2 cellular contexts compared by ENCODE assay signal in the genomic region with DNA sequence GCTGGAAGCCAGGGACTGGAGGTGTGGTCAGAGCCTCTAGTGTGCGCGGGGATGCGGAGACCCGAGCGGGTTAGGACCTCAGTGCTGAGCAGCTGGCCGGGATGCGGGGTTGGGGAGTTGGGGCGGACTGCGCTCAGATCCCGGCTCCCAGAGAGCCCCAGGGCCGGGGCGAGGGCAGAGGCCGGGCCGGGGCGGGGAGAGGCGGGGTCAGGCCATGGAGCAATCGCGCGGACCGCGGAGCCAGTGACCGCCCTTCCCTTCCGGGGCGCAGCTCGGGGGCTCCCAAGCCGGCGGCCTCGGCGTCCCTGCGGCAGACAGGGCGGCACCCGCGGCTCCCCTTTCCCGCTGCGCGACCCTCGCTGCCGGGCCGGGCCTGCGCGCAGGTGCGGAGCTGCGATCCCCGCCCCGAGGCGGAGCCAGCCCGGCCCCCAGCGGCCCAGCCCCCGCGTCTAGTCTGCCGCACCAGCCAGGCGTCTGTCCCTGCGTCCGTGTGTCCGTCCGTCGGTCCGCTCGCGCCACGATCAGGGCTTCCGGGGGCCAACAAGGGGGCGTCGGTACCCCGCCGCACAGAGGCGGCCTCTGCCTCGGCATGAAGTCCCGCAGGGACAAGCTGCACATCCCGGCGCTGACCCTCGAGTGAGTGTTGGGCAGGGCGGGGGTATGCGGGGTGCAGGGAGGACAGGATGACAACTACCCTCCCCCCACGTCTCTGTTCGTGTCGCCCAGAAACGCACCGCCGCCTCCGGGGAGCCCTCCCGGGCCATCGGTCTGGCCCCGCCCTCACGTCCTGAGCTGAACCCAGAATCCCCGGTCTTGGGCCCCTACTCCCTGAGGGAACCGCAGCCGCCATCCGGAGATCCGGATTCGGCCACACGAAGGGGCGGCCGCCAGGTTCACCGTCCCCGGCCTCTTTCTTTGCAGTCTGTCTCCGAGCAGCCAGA.
TF ChIP-seq lines count a peak whose summit lies in the region.

No MANE protein-coding gene starts in this region.

TF ChIP-seq in IMR-90, 13 proteins besides CTCF, POLR2A, EP300 and RAD21:
- TF ChIP-seq RFX5 (IDR thresholded peaks at IDR 0.05; ENCODE audit: low read depth, low read length) (no peak), BHLHE40 (IDR thresholded peaks at IDR 0.05; ENCODE audit: low read depth, low read length) (no peak), MAZ (IDR thresholded peaks at IDR 0.05; ENCODE audit: borderline replicate concordance, low read depth, low read length) (no peak), CHD1 (IDR thresholded peaks at IDR 0.05; ENCODE audit: low read depth, low read length) (no peak), CEBPB (IDR thresholded peaks at IDR 0.05; ENCODE audit: low read depth, low read length) (no peak; the same call in 1 of the 2 replicates), MAFK (IDR thresholded peaks at IDR 0.05; ENCODE audit: low read depth, low read length) (no peak), ELK1 (IDR thresholded peaks at IDR 0.05; ENCODE audit: borderline replicate concordance, low read depth, low read length) (no peak), RCOR1 (IDR thresholded peaks at IDR 0.05; ENCODE audit: insufficient replicate concordance, low read length) (no peak), NFE2L2 (IDR thresholded peaks at IDR 0.05; ENCODE audit: low read depth, low read length) (no peak), MXI1 (IDR thresholded peaks at IDR 0.05; ENCODE audit: borderline replicate concordance, low read depth, low read length) (no peak), FOS (IDR thresholded peaks at IDR 0.05; ENCODE audit: low read depth, low read length) (no peak), SMC3 (IDR thresholded peaks at IDR 0.05; ENCODE audit: low read depth, low read length) (no peak)
- TF ChIP-seq, protein P1, sequence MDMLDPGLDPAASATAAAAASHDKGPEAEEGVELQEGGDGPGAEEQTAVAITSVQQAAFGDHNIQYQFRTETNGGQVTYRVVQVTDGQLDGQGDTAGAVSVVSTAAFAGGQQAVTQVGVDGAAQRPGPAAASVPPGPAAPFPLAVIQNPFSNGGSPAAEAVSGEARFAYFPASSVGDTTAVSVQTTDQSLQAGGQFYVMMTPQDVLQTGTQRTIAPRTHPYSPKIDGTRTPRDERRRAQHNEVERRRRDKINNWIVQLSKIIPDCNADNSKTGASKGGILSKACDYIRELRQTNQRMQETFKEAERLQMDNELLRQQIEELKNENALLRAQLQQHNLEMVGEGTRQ (IDR thresholded peaks at IDR 0.05; ENCODE audit: low read depth, low read length): no peak

TF ChIP-seq in neural cell, 6 proteins besides CTCF, POLR2A, EP300 and RAD21:
- no peak for TF ChIP-seq SMC3 (conservative IDR thresholded peaks at IDR 0.05; ENCODE audit: poor library complexity)
- no peak for TF ChIP-seq REST (IDR thresholded peaks at IDR 0.05; ENCODE audit: borderline replicate concordance)
- no peak for TF ChIP-seq EZH2 (IDR thresholded peaks at IDR 0.05; ENCODE audit: borderline replicate concordance, insufficient read depth, low read length, poor library complexity, severe bottlenecking)
- TF ChIP-seq TAF1 (IDR thresholded peaks at IDR 0.05; ENCODE audit: low read depth): no peak
- no peak for TF ChIP-seq MXI1 (conservative IDR thresholded peaks at IDR 0.05; ENCODE audit: poor library complexity, severe bottlenecking)
- TF ChIP-seq POLR2AphosphoS5 (IDR thresholded peaks at IDR 0.05): no peak
TF ChIP-seq in neural cell: peak in this region for 0.
